11 cellular contexts compared by ENCODE assay signal in the genomic region with DNA sequence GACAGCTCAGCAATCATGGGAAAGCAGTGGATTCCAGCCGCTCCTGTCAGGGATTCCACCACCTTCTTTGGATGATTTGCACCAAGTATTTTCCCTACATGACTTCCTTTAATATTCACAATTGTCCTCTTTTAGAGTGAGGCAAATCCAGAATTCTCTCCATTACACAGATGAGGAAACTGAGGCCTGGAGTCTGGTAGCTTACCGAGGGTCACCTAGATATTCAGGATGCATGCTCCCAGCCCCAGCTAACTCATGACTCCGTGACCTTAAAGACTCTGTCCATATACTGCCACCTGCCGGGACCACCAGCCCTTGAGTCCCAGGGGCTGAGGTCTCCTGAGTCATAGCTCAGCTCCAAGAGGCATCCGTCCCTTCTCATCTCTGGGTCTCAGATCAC.
DNase-seq lines count a peak whose midpoint lies in the region; ATAC-seq and TF ChIP-seq lines count a peak whose summit lies in the region.
"Had no signal": no experiment of that assay in that cellular context is flagged by ENCODE, and none has a peak within 500 bp of the region (broad histone marks: within the 10 kb centered on the region; RNA-seq: fewer than 3 reads in every experiment).

No MANE protein-coding gene starts in this region.

- ATAC-seq in activated naive CD8-positive, alpha-beta T cell treated with anti-CD3 and anti-CD28 coated beads, Interleukin-2, amount 50 U/mL, for 24 hours = no peak
- no peak for ATAC-seq in natural killer cell

- H3K4me1 ChIP-seq in effector memory CD4-positive, alpha-beta T cell (ENCODE audit: control insufficient read depth, insufficient read depth, low read length, poor library complexity, severe bottlenecking) = peaks cover 10% of the 10 kb centered on the region

- TF ChIP-seq CTCF in natural killer cell (IDR thresholded peaks at IDR 0.05) = no peak

- no peaks in the 10 kb centered on the region for H3K27me3 ChIP-seq in effector memory CD4-positive, alpha-beta T cell (replicated peaks; ENCODE audit: control insufficient read depth, insufficient read depth, low read length, poor library complexity, severe bottlenecking)

- intact Hi-C loops in natural killer cell (cut with micrococcal nuclease) = no loop called here

- peak overlapping the region; percentile 64 for H3K27ac Mint-ChIP-seq in activated naive CD8-positive, alpha-beta T cell
- no peak overlapping the region for H3K27ac Mint-ChIP-seq in activated naive CD8-positive, alpha-beta T cell treated with anti-CD3 and anti-CD28 coated beads, Interleukin-2, amount 50 U/mL, for 24 hours
- peak overlapping the region; percentile 68 to 72 for H3K27ac Mint-ChIP-seq in natural killer cell

- H3K4me3 ChIP-seq in effector memory CD4-positive, alpha-beta T cell (ENCODE audit: insufficient read depth, low read depth, low read length, poor library complexity, severe bottlenecking) = no peak overlapping the region

- no peaks in the 10 kb centered on the region for H3K9me3 ChIP-seq in effector memory CD4-positive, alpha-beta T cell (ENCODE audit: control insufficient read depth, low read length)

- DNase-seq in activated naive CD8-positive, alpha-beta T cell treated with anti-CD3 and anti-CD28 coated beads, Interleukin-2, amount 50 U/mL, for 24 hours = no peak
- DNase-seq in natural killer cell (no peak), NCI-H774 (lab: John Stamatoyannopoulos, UW) (no peak), GOT3 (lab: John Stamatoyannopoulos, UW) (no peak)
- no peak for DNase-seq in effector memory CD4-positive, alpha-beta T cell
- DNase-seq: effector CD4-positive, alpha-beta T cell; NCI-H2029 treated with DMSO at 0.1 percent for 48 hours; NCI-H526 treated with DMSO at 0.1 percent for 48 hours had no signal

- no peaks in the 10 kb centered on the region for H3K36me3 Mint-ChIP-seq in activated naive CD8-positive, alpha-beta T cell
- H3K36me3 Mint-ChIP-seq in activated naive CD8-positive, alpha-beta T cell treated with anti-CD3 and anti-CD28 coated beads, Interleukin-2, amount 50 U/mL, for 24 hours (ENCODE audit: low read depth) = peaks cover 12% of the 10 kb centered on the region
- peaks cover 3% of the 10 kb centered on the region for H3K36me3 Mint-ChIP-seq in natural killer cell

- H3K27me3 Mint-ChIP-seq in activated naive CD8-positive, alpha-beta T cell = no peaks in the 10 kb centered on the region
- no peaks in the 10 kb centered on the region for H3K27me3 Mint-ChIP-seq in activated naive CD8-positive, alpha-beta T cell treated with anti-CD3 and anti-CD28 coated beads, Interleukin-2, amount 50 U/mL, for 24 hours
- H3K27me3 Mint-ChIP-seq in natural killer cell (ENCODE audit: low read depth in 2 of 2) = no peaks in the 10 kb centered on the region

- H3K4me1 Mint-ChIP-seq in activated naive CD8-positive, alpha-beta T cell (ENCODE audit: low read depth) = peaks cover 83% of the 10 kb centered on the region
- H3K4me1 Mint-ChIP-seq in activated naive CD8-positive, alpha-beta T cell treated with anti-CD3 and anti-CD28 coated beads, Interleukin-2, amount 50 U/mL, for 24 hours = peaks cover 70% of the 10 kb centered on the region
- H3K4me1 Mint-ChIP-seq in natural killer cell = peaks cover 73 to 89% of the 10 kb centered on the region in 2 donors

- H3K4me3 Mint-ChIP-seq in activated naive CD8-positive, alpha-beta T cell = no peak overlapping the region
- no peak overlapping the region for H3K4me3 Mint-ChIP-seq in activated naive CD8-positive, alpha-beta T cell treated with anti-CD3 and anti-CD28 coated beads, Interleukin-2, amount 50 U/mL, for 24 hours
- no peak overlapping the region for H3K4me3 Mint-ChIP-seq in natural killer cell

- H3K9me3 Mint-ChIP-seq in activated naive CD8-positive, alpha-beta T cell (ENCODE audit: low read depth) = no peaks in the 10 kb centered on the region
- no peaks in the 10 kb centered on the region for H3K9me3 Mint-ChIP-seq in activated naive CD8-positive, alpha-beta T cell treated with anti-CD3 and anti-CD28 coated beads, Interleukin-2, amount 50 U/mL, for 24 hours
- no peaks in the 10 kb centered on the region for H3K9me3 Mint-ChIP-seq in natural killer cell

- H3K36me3 ChIP-seq in effector memory CD4-positive, alpha-beta T cell (ENCODE audit: control insufficient read depth, insufficient read depth, low read length) = peaks cover 26% of the 10 kb centered on the region

- H3K27ac ChIP-seq in cingulate gyrus (ENCODE audit: low read depth, low read length) = peak overlapping the region; percentile 16
- H3K27ac ChIP-seq in temporal lobe (ENCODE audit: low read depth, low read length) = peak overlapping the region; percentile 39
- H3K27ac ChIP-seq in effector memory CD4-positive, alpha-beta T cell (ENCODE audit: insufficient read depth, low read length, poor library complexity, severe bottlenecking) = no peak overlapping the region
